20 cellular contexts compared by ENCODE assay signal in the genomic region with DNA sequence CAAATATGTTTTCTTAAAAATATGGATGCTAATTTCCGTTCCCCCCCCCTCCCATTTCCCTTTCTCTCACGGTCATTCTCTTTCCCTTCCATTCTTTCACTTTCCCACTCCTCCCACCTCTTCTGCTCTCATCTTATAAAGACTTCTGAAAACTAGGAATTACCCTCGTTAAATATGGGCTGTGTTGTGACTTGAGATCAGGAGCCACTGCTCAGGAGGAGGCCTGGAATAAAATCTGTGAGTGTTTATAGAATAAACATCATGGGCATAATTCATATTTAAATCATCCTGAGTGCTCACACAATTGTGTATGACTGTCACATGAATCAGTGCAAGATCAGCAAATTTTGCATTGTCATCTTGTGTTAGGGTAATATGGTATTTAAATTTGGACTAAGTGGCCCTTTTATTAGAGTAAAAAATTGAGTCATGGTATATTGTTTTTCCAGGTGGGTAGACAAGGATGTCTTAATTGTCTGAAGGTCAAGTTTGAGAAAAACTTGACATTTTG.
DNase-seq lines count a peak whose midpoint lies in the region; ATAC-seq, FAIRE-seq and TF ChIP-seq lines count a peak whose summit lies in the region.
"Had no signal": no experiment of that assay in that cellular context is flagged by ENCODE, and none has a peak within 500 bp of the region (broad histone marks: within the 10 kb centered on the region; RNA-seq: fewer than 3 reads in every experiment).

No MANE protein-coding gene starts in this region.

- H3K27me3 Mint-ChIP-seq in activated T-helper 1 cell treated with anti-CD3 and anti-CD28 coated beads, Interleukin-12 subunit alpha, Interleukin-12 subunit beta, Interleukin-2, Interleukin-4 antibody, amounts not matched to agents 30 ng/mL and 10 ng/mL and 1 ng/mL, durations not matched to agents 14 hours and 24 hours and 36 hours (ENCODE audit: insufficient read depth), result no peaks in the 10 kb centered on the region
- H3K27me3 Mint-ChIP-seq: naive thymus-derived CD8-positive, alpha-beta T cell had no signal

- H3K9me3 Mint-ChIP-seq in activated T-helper 1 cell treated with anti-CD3 and anti-CD28 coated beads, Interleukin-12 subunit alpha, Interleukin-12 subunit beta, Interleukin-2, Interleukin-4 antibody, amounts not matched to agents 30 ng/mL and 10 ng/mL and 1 ng/mL, durations not matched to agents 14 hours and 24 hours and 36 hours, result no peaks in the 10 kb centered on the region
- H3K9me3 Mint-ChIP-seq: naive thymus-derived CD8-positive, alpha-beta T cell had no signal

- H3K4me1 ChIP-seq in pancreas, result no peaks in the 10 kb centered on the region
- peaks cover 0 to 14% (median 9%) of the 10 kb centered on the region in 4 donors for H3K4me1 ChIP-seq in esophagus muscularis mucosa
- H3K4me1 ChIP-seq: gastrocnemius medialis had no signal

- TF ChIP-seq EP300 in esophagus muscularis mucosa (IDR thresholded peaks at IDR 0.05), result no peak

- TF ChIP-seq POLR2A in esophagus muscularis mucosa (IDR thresholded peaks at IDR 0.05; ENCODE audit: low read depth), result no peak

- peak overlapping the region; percentile 34 for H3K27ac Mint-ChIP-seq in activated T-helper 1 cell treated with anti-CD3 and anti-CD28 coated beads, Interleukin-12 subunit alpha, Interleukin-12 subunit beta, Interleukin-2, Interleukin-4 antibody, amounts not matched to agents 30 ng/mL and 10 ng/mL and 1 ng/mL, durations not matched to agents 14 hours and 24 hours and 36 hours

- no peak overlapping the region for H3K27ac ChIP-seq in WERI-Rb-1
- no peak overlapping the region for H3K27ac ChIP-seq in pancreas
- H3K27ac ChIP-seq in esophagus muscularis mucosa (replicated peaks in 1 of 4), result no peak overlapping the region
- H3K27ac ChIP-seq: cardiac muscle cell, gastrocnemius medialis, thoracic aorta had no signal

- TF ChIP-seq CTCF in WERI-Rb-1 (IDR thresholded peaks at IDR 0.05; ENCODE audit: low read depth, low read length) (no peak), pancreas (IDR thresholded peaks at IDR 0.05) (no peak), esophagus muscularis mucosa (IDR thresholded peaks at IDR 0.05) (no peak)

- intact Hi-C loops in activated T-helper 1 cell treated with anti-CD3 and anti-CD28 coated beads, Interleukin-12 subunit alpha, Interleukin-12 subunit beta, Interleukin-2, Interleukin-4 antibody, amounts not matched to agents 30 ng/mL and 10 ng/mL and 1 ng/mL, durations not matched to agents 14 hours and 24 hours and 36 hours (cut with micrococcal nuclease), result no loop called here
- intact Hi-C loops in pancreas (cut with DNase I), result no loop called here
- intact Hi-C loops in esophagus muscularis mucosa (cut with DNase I), result loop anchor here (10.0 kb wide), 1 partner anchor 178 kb away; no protein-coding TSS in a partner anchor

- H3K4me1 Mint-ChIP-seq in activated T-helper 1 cell treated with anti-CD3 and anti-CD28 coated beads, Interleukin-12 subunit alpha, Interleukin-12 subunit beta, Interleukin-2, Interleukin-4 antibody, amounts not matched to agents 30 ng/mL and 10 ng/mL and 1 ng/mL, durations not matched to agents 14 hours and 24 hours and 36 hours (ENCODE audit: low read depth), result peaks cover 12% of the 10 kb centered on the region

- 74 to 77% methylated on average over 3 of the region's 3 CpGs for WGBS in pancreas, 2 donors
- WGBS in esophagus muscularis mucosa, result 80% methylated on average over 3 of the region's 3 CpGs

- H3K9me3 ChIP-seq in WERI-Rb-1 (ENCODE audit: severe bottlenecking), result no peaks in the 10 kb centered on the region
- H3K9me3 ChIP-seq in pancreas, result no peaks in the 10 kb centered on the region
- H3K9me3 ChIP-seq in esophagus muscularis mucosa, result no peaks in the 10 kb centered on the region
- H3K9me3 ChIP-seq: gastrocnemius medialis, thoracic aorta had no signal

- ATAC-seq in esophagus mucosa (peak; percentile 23), pancreas (no peak)
- ATAC-seq: gastrocnemius medialis; naive thymus-derived CD8-positive, alpha-beta T cell had no signal

- H3K4me3 Mint-ChIP-seq in activated T-helper 1 cell treated with anti-CD3 and anti-CD28 coated beads, Interleukin-12 subunit alpha, Interleukin-12 subunit beta, Interleukin-2, Interleukin-4 antibody, amounts not matched to agents 30 ng/mL and 10 ng/mL and 1 ng/mL, durations not matched to agents 14 hours and 24 hours and 36 hours, result no peak overlapping the region
- H3K4me3 Mint-ChIP-seq: naive thymus-derived CD8-positive, alpha-beta T cell had no signal

- H3K4me3 ChIP-seq in WERI-Rb-1 (ENCODE audit: low read depth, low read length) (no peak overlapping the region), pancreas (no peak overlapping the region), esophagus muscularis mucosa (no peak overlapping the region)
- H3K4me3 ChIP-seq: cardiac muscle cell, gastrocnemius medialis, thoracic aorta had no signal

- no peak for FAIRE-seq in pancreas (lab: Jason Lieb, UNC)

- no peaks in the 10 kb centered on the region for H3K36me3 Mint-ChIP-seq in activated T-helper 1 cell treated with anti-CD3 and anti-CD28 coated beads, Interleukin-12 subunit alpha, Interleukin-12 subunit beta, Interleukin-2, Interleukin-4 antibody, amounts not matched to agents 30 ng/mL and 10 ng/mL and 1 ng/mL, durations not matched to agents 14 hours and 24 hours and 36 hours (ENCODE audit: low read depth)

- DNase-seq in A172 (ENCODE audit: low spot score), result peak; percentile 42
- peak; percentile 75 for DNase-seq in ELR (ENCODE audit: low read depth)
- no peak for DNase-seq in activated T-helper 1 cell treated with anti-CD3 and anti-CD28 coated beads, Interleukin-12 subunit alpha, Interleukin-12 subunit beta, Interleukin-2, Interleukin-4 antibody, amounts not matched to agents 30 ng/mL and 10 ng/mL and 1 ng/mL, durations not matched to agents 14 hours and 24 hours and 36 hours (ENCODE audit: low spot score)
- no peak for DNase-seq in WERI-Rb-1
- DNase-seq in activated effector memory CD4-positive, alpha-beta T cell treated with anti-CD3 and anti-CD28 coated beads, Interleukin-2, amount 50 U/mL, for 16 hours, result no peak
- DNase-seq in pancreas, result no peak
- no peak for DNase-seq in esophagus muscularis mucosa (ENCODE audit: extremely low spot score)
- DNase-seq: activated CD8-positive, alpha-beta memory T cell treated with anti-CD3 and anti-CD28 coated beads for 24 hours; activated naive CD4-positive, alpha-beta T cell; DMS53; effector memory CD4-positive, alpha-beta T cell; gastrocnemius medialis; naive thymus-derived CD8-positive, alpha-beta T cell; NCI-H187; NCI-H524; retina; stimulated activated CD8-positive, alpha-beta memory T cell treated with anti-CD3 and anti-CD28 coated beads, Interleukin-4, amount 100 ng/mL, for 48 hours had no signal

- H3K27me3 ChIP-seq in WERI-Rb-1 (ENCODE audit: insufficient read depth, low read depth, severe bottlenecking) (no peaks in the 10 kb centered on the region), pancreas (no peaks in the 10 kb centered on the region), esophagus muscularis mucosa (no peaks in the 10 kb centered on the region)
- H3K27me3 ChIP-seq: cardiac muscle cell, gastrocnemius medialis had no signal

- no peaks in the 10 kb centered on the region for H3K36me3 ChIP-seq in WERI-Rb-1
- H3K36me3 ChIP-seq in pancreas, result no peaks in the 10 kb centered on the region
- no peaks in the 10 kb centered on the region for H3K36me3 ChIP-seq in esophagus muscularis mucosa
- H3K36me3 ChIP-seq: cardiac muscle cell, gastrocnemius medialis, thoracic aorta had no signal

Comparison
In these comparisons a context has a peak if more than half of its experiments do, and no peak if none do; other contexts are left out.
1. DNase-seq: peak in A172 (single experiment) and ELR (single experiment); none in activated T-helper 1 cell treated with anti-CD3 and anti-CD28 coated beads, Interleukin-12 subunit alpha, Interleukin-12 subunit beta, Interleukin-2, Interleukin-4 antibody, amounts not matched to agents 30 ng/mL and 10 ng/mL and 1 ng/mL, durations not matched to agents 14 hours and 24 hours and 36 hours (single experiment), WERI-Rb-1 (single experiment), activated effector memory CD4-positive, alpha-beta T cell treated with anti-CD3 and anti-CD28 coated beads, Interleukin-2, amount 50 U/mL, for 16 hours (single experiment), pancreas (0 of 6) and esophagus muscularis mucosa (single experiment).